In genomic region chr14:105398044-105398725, GRCh38 we compare ENCODE assay signal across 8 cellular contexts. TPM values are rescaled to one million over a fixed set of nuclear protein-coding genes. Genes with fewer than 3 reads are reported as not detected.
A peak's percentile ranks its signal among the peaks of the same experiment; 100 is the strongest.
DNase-seq lines count a peak whose midpoint lies in the region; ATAC-seq and TF ChIP-seq lines count a peak whose summit lies in the region.

Gene TEX22 (plus strand): TSS chr14:105398538. CDS start chr14:105399341, 803 bp downstream.

- no peaks in the 10 kb centered on the region for H3K9me3 ChIP-seq in T-helper 17 cell (ENCODE audit: control insufficient read depth, low read length, poor library complexity, severe bottlenecking)

- no peaks in the 10 kb centered on the region for H3K27me3 Mint-ChIP-seq in T-helper 17 cell

- peaks cover 4% of the 10 kb centered on the region for H3K36me3 Mint-ChIP-seq in T-helper 17 cell (ENCODE audit: low read depth)

- peak; percentile 25; the same call in 1 of the 2 replicates for TF ChIP-seq CTCF in GM12875 (IDR thresholded peaks at IDR 0.05; ENCODE audit: borderline replicate concordance, insufficient read depth, low read depth, low read length)

- H3K4me3 ChIP-seq in GM12875 (ENCODE audit: low read depth, low read length), result peak within 1 kb of the TSS; percentile 73

- no peaks in the 10 kb centered on the region for H3K4me1 Mint-ChIP-seq in T-helper 17 cell

- peak within 1 kb of the TSS; percentile 51 for H3K27ac Mint-ChIP-seq in T-helper 17 cell

- peak; percentile 87 for DNase-seq in NCI-H1436 (lab: John Stamatoyannopoulos, UW)
- peak; percentile 75 to 84 (median 81) for DNase-seq in T-helper 17 cell
- peak in 57 of 58 donors; percentile 32 to 87 (median 76) for DNase-seq in anterior cingulate cortex (lab: John Stamatoyannopoulos, UW)
- DNase-seq in hepatic stellate cell (ENCODE audit: low spot score), result peak; percentile 92
- peak; percentile 94 for DNase-seq in retina
- no peak for DNase-seq in islet precursor cell

- peak within 1 kb of the TSS; percentile 86 for H3K4me3 Mint-ChIP-seq in T-helper 17 cell

- ATAC-seq in HG02759 (IDR thresholded peaks at IDR 0.05; ENCODE audit: unreplicated experiment) (peak; percentile 85), T-helper 17 cell (peak; percentile 90)

RNA-seq across cellular contexts. Expression of gene TEX22, which starts in this region (rescaled TPM):
- 1 to 10 TPM in 1 of 2 donors, under 1 TPM in 1; 0.60 to 1.7 TPM for total RNA-seq in T-helper 17 cell
